8 cellular contexts compared by ENCODE assay signal in the genomic region with DNA sequence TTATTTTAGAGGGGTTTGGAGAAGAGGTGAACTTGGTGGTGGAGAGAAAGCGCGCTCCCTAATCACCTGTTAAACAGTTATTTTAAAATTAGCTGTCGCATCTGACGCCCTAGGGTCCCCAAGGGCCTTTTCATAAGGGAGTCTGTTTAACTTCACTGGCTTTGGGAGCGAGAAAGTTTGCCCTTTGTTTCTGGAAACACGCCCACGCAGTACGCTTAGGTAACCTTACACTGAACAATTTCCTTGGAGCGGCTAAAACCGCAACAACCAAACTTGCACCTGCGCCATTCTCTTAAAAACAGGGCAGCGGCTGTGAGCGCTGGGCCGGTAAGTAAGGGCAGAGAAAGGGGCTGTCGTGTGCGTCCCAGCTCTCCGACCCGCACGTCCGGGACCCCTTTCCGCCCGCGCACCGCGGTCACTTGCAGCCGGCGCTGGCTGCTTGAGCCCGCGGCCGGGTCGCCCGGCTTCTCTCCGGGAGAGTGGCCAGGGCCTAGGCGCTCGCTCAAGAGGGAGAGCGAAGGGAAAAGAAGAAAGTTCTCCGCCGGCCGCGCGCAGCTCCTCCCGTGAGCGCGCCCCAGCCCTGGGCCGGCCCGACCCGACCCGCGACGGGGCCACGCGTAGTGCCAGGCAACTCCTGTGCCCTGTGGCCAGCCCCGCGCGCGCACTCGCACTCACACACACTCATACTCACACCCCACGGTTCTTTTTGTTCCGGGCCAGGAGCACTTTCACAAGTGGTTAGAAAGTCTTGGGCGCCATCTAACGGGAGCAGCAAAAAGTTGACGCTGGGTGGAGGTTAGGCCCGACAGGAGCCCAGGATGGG. TPM values are rescaled to one million over a fixed set of nuclear protein-coding genes. Genes with fewer than 3 reads are reported as not detected.
DNase-seq lines count a peak whose midpoint lies in the region; ATAC-seq and TF ChIP-seq lines count a peak whose summit lies in the region.

No MANE protein-coding gene starts in this region.

- H3K4me1 ChIP-seq in iPS-15b (ENCODE audit: control insufficient read depth, insufficient read depth, low read length): peaks cover 3% of the 10 kb centered on the region

- no peaks in the 10 kb centered on the region for H3K36me3 ChIP-seq in iPS-15b (ENCODE audit: control insufficient read depth, insufficient read depth, low read length)

- H3K4me1 Mint-ChIP-seq in CD4-positive, alpha-beta T cell (ENCODE audit: low read depth): peaks cover 9% of the 10 kb centered on the region

- H3K36me3 Mint-ChIP-seq in CD4-positive, alpha-beta T cell (ENCODE audit: low read depth): no peaks in the 10 kb centered on the region

- H3K27me3 Mint-ChIP-seq in CD4-positive, alpha-beta T cell: peaks cover 85% of the 10 kb centered on the region

- CTCF ChIA-PET in CD4-positive, alpha-beta T cell (lab: Charles Lee): no interaction called here

- H3K27ac Mint-ChIP-seq in CD4-positive, alpha-beta T cell: no peak overlapping the region

- no peaks in the 10 kb centered on the region for H3K9me3 Mint-ChIP-seq in CD4-positive, alpha-beta T cell

- H3K9ac ChIP-seq in iPS-15b (ENCODE audit: low read depth, low read length): no peak overlapping the region

- no peak for ATAC-seq in CD4-positive, alpha-beta T cell (ENCODE audit: poor library complexity)
- ATAC-seq in GM18519 (IDR thresholded peaks at IDR 0.05; ENCODE audit: low FRiP score, unreplicated experiment): peak; percentile 89
- peak; percentile 81 for ATAC-seq in HG03103 (IDR thresholded peaks at IDR 0.05; ENCODE audit: low read depth, unreplicated experiment)

- H3K4me3 ChIP-seq in iPS-15b (ENCODE audit: low read depth, low read length): peak overlapping the region; percentile 58
- peak overlapping the region; percentile 43 for H3K4me3 ChIP-seq in retinal pigment epithelial cell (ENCODE audit: low read length)

- intact Hi-C loops in CD4-positive, alpha-beta T cell (cut with DNase I, micrococcal nuclease): no loop called here

- peaks cover 55% of the 10 kb centered on the region for H3K27me3 ChIP-seq in CD4-positive, alpha-beta T cell (ENCODE audit: control insufficient read depth, insufficient read depth, low read length)
- H3K27me3 ChIP-seq in iPS-15b (ENCODE audit: control insufficient read depth, insufficient read depth, low read length): peaks cover 88% of the 10 kb centered on the region

- DNase-seq in CD4-positive, alpha-beta T cell: peak in 1 of 10 experiments; percentile 12
- peak; percentile 37 for DNase-seq in NCI-H524 treated with DMSO at 0.1 percent for 48 hours (lab: John Stamatoyannopoulos, UW)
- DNase-seq in astrocyte of the hippocampus (ENCODE audit: low read depth, low spot score): peak; percentile 93
- DNase-seq in retinal pigment epithelial cell (ENCODE audit: low read depth): no peak
- DNase-seq in NCI-H2029 (lab: John Stamatoyannopoulos, UW): no peak

- peak; percentile 17 for TF ChIP-seq CTCF in CD4-positive, alpha-beta T cell (IDR thresholded peaks at IDR 0.05)
- peak; percentile 69 for TF ChIP-seq CTCF in retinal pigment epithelial cell (conservative IDR thresholded peaks at IDR 0.05; ENCODE audit: low read depth, low read length)

- no peaks in the 10 kb centered on the region for H3K9me3 ChIP-seq in CD4-positive, alpha-beta T cell (ENCODE audit: control insufficient read depth, low read length)
- H3K9me3 ChIP-seq in iPS-15b (ENCODE audit: control insufficient read depth, insufficient read depth, low read length): no peaks in the 10 kb centered on the region

- H3K4me3 Mint-ChIP-seq in CD4-positive, alpha-beta T cell: no peak overlapping the region

- no peak overlapping the region for H3K27ac ChIP-seq in CD4-positive, alpha-beta T cell (ENCODE audit: low read depth, low read length)

- POLR2A ChIA-PET in CD4-positive, alpha-beta T cell (lab: Charles Lee): no interaction called here

RNA-seq across cellular contexts. Expression of gene POU3F3, which starts 19.2 kb away (rescaled TPM):
- total RNA-seq in CD4-positive, alpha-beta T cell: not detected

Comparison
In these comparisons a context has a peak if more than half of its experiments do, and no peak if none do; other contexts are left out.
1. DNase-seq: peak in NCI-H524 treated with DMSO at 0.1 percent for 48 hours (single experiment) and astrocyte of the hippocampus (single experiment); none in retinal pigment epithelial cell (single experiment) and NCI-H2029 (single experiment).